In the genomic region with DNA sequence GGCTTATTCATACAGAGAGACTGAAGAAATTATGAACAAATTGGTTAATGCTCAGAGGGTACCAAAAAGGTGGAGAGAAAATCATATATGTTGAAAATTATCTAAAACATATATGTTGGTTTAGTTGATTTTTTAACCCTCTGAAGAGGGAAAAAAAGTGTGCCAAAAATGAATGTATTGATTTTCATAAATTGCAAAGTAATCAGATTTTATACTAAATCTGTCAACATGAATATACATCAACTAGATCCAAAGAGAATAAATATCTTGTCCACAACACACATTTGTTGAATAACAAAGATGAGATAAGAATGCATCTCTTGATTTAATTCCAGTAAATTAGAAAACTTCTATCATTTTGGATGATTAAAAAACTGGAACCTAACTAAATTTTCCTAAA, we compare ENCODE assay signal across 2 cellular contexts.
TF ChIP-seq lines count a peak whose summit lies in the region.

No MANE protein-coding gene starts in this region.

TF ChIP-seq in A549, 52 proteins besides CTCF, POLR2A, EP300 and RAD21 (continued from another document):
- TF ChIP-seq HOXB5 (CRISPR knock-in tag; IDR thresholded peaks at IDR 0.05) = no peak
- no peak for TF ChIP-seq TP53 (CRISPR knock-in tag; IDR thresholded peaks at IDR 0.05)
TF ChIP-seq in A549: peak in this region for 1.

TF ChIP-seq in IMR-90, 13 proteins besides CTCF, POLR2A, EP300 and RAD21 (continued from another document):
- TF ChIP-seq, protein P1, sequence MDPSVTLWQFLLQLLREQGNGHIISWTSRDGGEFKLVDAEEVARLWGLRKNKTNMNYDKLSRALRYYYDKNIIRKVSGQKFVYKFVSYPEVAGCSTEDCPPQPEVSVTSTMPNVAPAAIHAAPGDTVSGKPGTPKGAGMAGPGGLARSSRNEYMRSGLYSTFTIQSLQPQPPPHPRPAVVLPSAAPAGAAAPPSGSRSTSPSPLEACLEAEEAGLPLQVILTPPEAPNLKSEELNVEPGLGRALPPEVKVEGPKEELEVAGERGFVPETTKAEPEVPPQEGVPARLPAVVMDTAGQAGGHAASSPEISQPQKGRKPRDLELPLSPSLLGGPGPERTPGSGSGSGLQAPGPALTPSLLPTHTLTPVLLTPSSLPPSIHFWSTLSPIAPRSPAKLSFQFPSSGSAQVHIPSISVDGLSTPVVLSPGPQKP (IDR thresholded peaks at IDR 0.05; ENCODE audit: borderline replicate concordance, low read depth, low read length) = no peak
